ENCODE assay signal across 9 cellular contexts in genomic region chrX:109856974-109857373, GRCh38.
DNase-seq lines count a peak whose midpoint lies in the region; ATAC-seq and TF ChIP-seq lines count a peak whose summit lies in the region.
"Had no signal": no experiment of that assay in that cellular context is flagged by ENCODE, and none has a peak within 500 bp of the region (broad histone marks: within the 10 kb centered on the region; RNA-seq: fewer than 3 reads in every experiment).

No MANE protein-coding gene starts in this region.

- H3K36me3 ChIP-seq in RWPE2 (ENCODE audit: low read depth) (no peaks in the 10 kb centered on the region), tibial nerve (no peaks in the 10 kb centered on the region)

- no peaks in the 10 kb centered on the region for H3K9me3 ChIP-seq in RWPE2 (ENCODE audit: severe bottlenecking)
- H3K9me3 ChIP-seq in tibial nerve, result no peaks in the 10 kb centered on the region

- no peak for TF ChIP-seq EP300 in tibial nerve (IDR thresholded peaks at IDR 0.05)

- 4 to 14% methylated on average over 5 of the region's 5 CpGs for WGBS in tibial nerve, 2 donors

- no peak for TF ChIP-seq POLR2A in tibial nerve (IDR thresholded peaks at IDR 0.05)

- ATAC-seq in RWPE2 (ENCODE audit: low read depth) (no peak), HG03175 (IDR thresholded peaks at IDR 0.05; ENCODE audit: unreplicated experiment) (no peak), HG03460 (IDR thresholded peaks at IDR 0.05; ENCODE audit: unreplicated experiment) (no peak), HG02678 (IDR thresholded peaks at IDR 0.05; ENCODE audit: unreplicated experiment) (no peak)

- DNase-seq in AG09309 (ENCODE audit: low read depth) (no peak), GM12864 (ENCODE audit: low read depth) (no peak), RWPE2 (ENCODE audit: low spot score) (no peak), germinal center (ENCODE audit: low spot score) (peak; percentile 12), tibial nerve (ENCODE audit: low spot score in 2 of 2) (peak in 1 of 2 donors; percentile 15)

- H3K4me3 ChIP-seq in AG09309 (ENCODE audit: control insufficient read depth, low read depth, low read length), result no peak overlapping the region
- no peak overlapping the region for H3K4me3 ChIP-seq in GM12864 (ENCODE audit: low read depth, low read length)
- no peak overlapping the region for H3K4me3 ChIP-seq in RWPE2 (ENCODE audit: severe bottlenecking)
- no peak overlapping the region for H3K4me3 ChIP-seq in tibial nerve

- H3K4me1 ChIP-seq in RWPE2 (ENCODE audit: insufficient read depth, poor library complexity, severe bottlenecking), result peaks cover 12% of the 10 kb centered on the region
- no peaks in the 10 kb centered on the region for H3K4me1 ChIP-seq in tibial nerve

- TF ChIP-seq CTCF in AG09309 (IDR thresholded peaks at IDR 0.05; ENCODE audit: control insufficient read depth, insufficient read depth, low read depth, low read length, missing control alignments) (peak; percentile 75), GM12864 (IDR thresholded peaks at IDR 0.05; ENCODE audit: low read depth, low read length, missing control alignments) (peak; percentile 57), RWPE2 (IDR thresholded peaks at IDR 0.05; ENCODE audit: poor library complexity, severe bottlenecking) (peak; percentile 81), tibial nerve (IDR thresholded peaks at IDR 0.05) (peak; percentile 64 to 81 (median 67))

- H3K27ac ChIP-seq in RWPE2 (ENCODE audit: poor library complexity, severe bottlenecking), result peak overlapping the region; percentile 8
- no peak overlapping the region for H3K27ac ChIP-seq in tibial nerve
- H3K27ac ChIP-seq: epithelial cell of prostate had no signal

- H3K27me3 ChIP-seq in RWPE2 (ENCODE audit: insufficient read depth, poor library complexity, severe bottlenecking) (no peaks in the 10 kb centered on the region), tibial nerve (peaks cover 0 to 4% of the 10 kb centered on the region in 2 donors)
